ENCODE assay signal across 9 cellular contexts in genomic region chr11:62879554-62879953, GRCh38. TPM values are rescaled to one million over a fixed set of nuclear protein-coding genes. Genes with fewer than 3 reads are reported as not detected.
DNase-seq lines count a peak whose midpoint lies in the region; ATAC-seq and TF ChIP-seq lines count a peak whose summit lies in the region.
"Had no signal": no experiment of that assay in that cellular context is flagged by ENCODE, and none has a peak within 500 bp of the region (broad histone marks: within the 10 kb centered on the region; RNA-seq: fewer than 3 reads in every experiment).

No MANE protein-coding gene starts in this region.

- peaks cover 41% of the 10 kb centered on the region for H3K36me3 Mint-ChIP-seq in activated CD4-positive, alpha-beta T cell treated with anti-CD3 and anti-CD28 coated beads, Interleukin-2, amount 10 ng/mL, durations not matched to agents 7 days and 5 days (ENCODE audit: low read depth)

- in situ Hi-C loops in astrocyte of the spinal cord (cut with HindIII; ENCODE audit: low sequenced_read_pairs): no loop called here

- peak overlapping the region; percentile 100 for H3K27ac Mint-ChIP-seq in activated CD4-positive, alpha-beta T cell treated with anti-CD3 and anti-CD28 coated beads, Interleukin-2, amount 10 ng/mL, durations not matched to agents 7 days and 5 days

- H3K4me3 Mint-ChIP-seq in activated CD4-positive, alpha-beta T cell treated with anti-CD3 and anti-CD28 coated beads, Interleukin-2, amount 10 ng/mL, durations not matched to agents 7 days and 5 days: peak overlapping the region; percentile 98

- TF ChIP-seq CTCF in astrocyte of the spinal cord (IDR thresholded peaks at IDR 0.05; ENCODE audit: low read depth, low read length) (no peak), right lobe of liver (IDR thresholded peaks at IDR 0.05) (no peak), thoracic aorta (IDR thresholded peaks at IDR 0.05) (no peak)

- H3K4me3 ChIP-seq in astrocyte of the spinal cord (ENCODE audit: low read depth, low read length): peak overlapping the region; percentile 99
- no peak overlapping the region for H3K4me3 ChIP-seq in right lobe of liver
- H3K4me3 ChIP-seq in thoracic aorta: peak overlapping the region; percentile 79
- H3K4me3 ChIP-seq in SJCRH30: no peak overlapping the region; the same call in 1 of the 2 replicates

- H3K9me3 ChIP-seq in right lobe of liver: no peaks in the 10 kb centered on the region
- H3K9me3 ChIP-seq in thoracic aorta: no peaks in the 10 kb centered on the region
- H3K9me3 ChIP-seq in SJCRH30 (replicated peaks): no peaks in the 10 kb centered on the region

- DNase-seq in activated CD4-positive, alpha-beta T cell treated with anti-CD3 and anti-CD28 coated beads, Interleukin-2, amount 10 ng/mL, durations not matched to agents 7 days and 5 days: no peak
- no peak for DNase-seq in activated CD4-positive, alpha-beta T cell treated with anti-CD3 and anti-CD28 coated beads for 4 hours
- DNase-seq in astrocyte of the spinal cord (ENCODE audit: low read depth, low spot score): peak; percentile 44
- no peak for DNase-seq in right lobe of liver
- DNase-seq in thoracic aorta (ENCODE audit: low spot score): no peak
- DNase-seq in NCI-H2227 (lab: John Stamatoyannopoulos, UW; ENCODE audit: unreplicated experiment): no peak
- DNase-seq in SJCRH30: no peak
- DNase-seq in iPS-NIHi11 (ENCODE audit: low spot score): no peak

- 21% methylated on average over 3 of the region's 3 CpGs for WGBS in right lobe of liver (ENCODE audit: insufficient coverage, low coverage, low lambda C conversion rate, missing lambda C conversion rate)

- peaks cover 44% of the 10 kb centered on the region for H3K4me1 Mint-ChIP-seq in activated CD4-positive, alpha-beta T cell treated with anti-CD3 and anti-CD28 coated beads, Interleukin-2, amount 10 ng/mL, durations not matched to agents 7 days and 5 days

- CTCF ChIA-PET in activated CD4-positive, alpha-beta T cell treated with anti-CD3 and anti-CD28 coated beads, Interleukin-2, amount 10 ng/mL, durations not matched to agents 7 days and 5 days (lab: Charles Lee): interaction anchor here (3.4 kb wide), 1 partner anchor 16 kb away, joined by 35 read pairs; no protein-coding TSS in a partner anchor

- H3K27ac ChIP-seq in right lobe of liver: peak overlapping the region; percentile 93 to 99 (median 93)
- peak overlapping the region; percentile 93 to 98 for H3K27ac ChIP-seq in thoracic aorta
- no peak overlapping the region for H3K27ac ChIP-seq in SJCRH30

- H3K27me3 ChIP-seq in right lobe of liver (no peaks in the 10 kb centered on the region), thoracic aorta (replicated peaks; ENCODE audit: insufficient read depth) (no peaks in the 10 kb centered on the region), SJCRH30 (no peaks in the 10 kb centered on the region)

- ATAC-seq in right lobe of liver (no peak), thoracic aorta (ENCODE audit: insufficient number of reproducible peaks, low FRiP score, low read depth) (no peak)

- POLR2A ChIA-PET in activated CD4-positive, alpha-beta T cell treated with anti-CD3 and anti-CD28 coated beads, Interleukin-2, amount 10 ng/mL, durations not matched to agents 7 days and 5 days (lab: Charles Lee): interaction anchor here (1.0 kb wide), 1 partner anchor 126 kb away, joined by 3 read pairs; the partner anchor contains the start of gene ZBTB3

- H3K36me3 ChIP-seq in right lobe of liver (peaks cover 0 to 22% (median 10%) of the 10 kb centered on the region in 4 donors), thoracic aorta (peaks cover 22% of the 10 kb centered on the region), SJCRH30 (peaks cover 43% of the 10 kb centered on the region)

- H3K4me1 ChIP-seq in right lobe of liver: peaks cover 0 to 51% (median 21%) of the 10 kb centered on the region in 4 donors
- H3K4me1 ChIP-seq in thoracic aorta (ENCODE audit: control insufficient read depth in 1 of 2, low read depth in 2 of 2): peaks cover 31 to 46% of the 10 kb centered on the region in 2 donors
- peaks cover 20% of the 10 kb centered on the region for H3K4me1 ChIP-seq in SJCRH30

- intact Hi-C loops in right lobe of liver (cut with DNase I): no loop called here

- H3K9me3 Mint-ChIP-seq in activated CD4-positive, alpha-beta T cell treated with anti-CD3 and anti-CD28 coated beads, Interleukin-2, amount 10 ng/mL, durations not matched to agents 7 days and 5 days: no peaks in the 10 kb centered on the region

- no peaks in the 10 kb centered on the region for H3K27me3 Mint-ChIP-seq in activated CD4-positive, alpha-beta T cell treated with anti-CD3 and anti-CD28 coated beads, Interleukin-2, amount 10 ng/mL, durations not matched to agents 7 days and 5 days

- no peak for TF ChIP-seq POLR2A in right lobe of liver (IDR thresholded peaks at IDR 0.05)

RNA-seq across cellular contexts. Expression of gene SLC3A2, which starts 1.1 kb away (rescaled TPM):
- 100 to 1,000 TPM; 153 to 157 TPM for total RNA-seq in activated CD4-positive, alpha-beta T cell treated with anti-CD3 and anti-CD28 coated beads, Interleukin-2, amount 10 ng/mL, durations not matched to agents 7 days and 5 days
- total RNA-seq in right lobe of liver: 100 to 1,000 TPM in 1 of 6 experiments, 10 to 100 TPM in 5; 39.8 to 106 (median 63.0) TPM
- 100 to 1,000 TPM; 138 to 739 TPM for total RNA-seq in thoracic aorta
- 106 and 109 TPM in 2 replicates for total RNA-seq in SJCRH30 (2014; rRNA removed; shearing (Covaris generic))

RNA-seq across cellular contexts. Expression of gene WDR74, which starts 40.2 kb away (rescaled TPM):
- 10 to 100 TPM; 53.8 to 60.4 TPM for total RNA-seq in activated CD4-positive, alpha-beta T cell treated with anti-CD3 and anti-CD28 coated beads, Interleukin-2, amount 10 ng/mL, durations not matched to agents 7 days and 5 days
- total RNA-seq in right lobe of liver: 10 to 100 TPM; 17.6 to 30.6 (median 24.3) TPM
- 10 to 100 TPM; 19.8 to 55.2 TPM for total RNA-seq in thoracic aorta
- 46.7 and 50.4 TPM in 2 replicates for total RNA-seq in SJCRH30 (2014; rRNA removed; shearing (Covaris generic))

RNA-seq across cellular contexts. Expression of gene CHRM1, which starts 41.6 kb away (rescaled TPM):
- total RNA-seq in activated CD4-positive, alpha-beta T cell treated with anti-CD3 and anti-CD28 coated beads, Interleukin-2, amount 10 ng/mL, durations not matched to agents 7 days and 5 days: not detected
- total RNA-seq in right lobe of liver: not detected
- total RNA-seq in thoracic aorta: not detected
- not detected in 2 replicates for total RNA-seq in SJCRH30 (2014; rRNA removed; shearing (Covaris generic))
- total RNA-seq: bronchial epithelial cell had no signal

RNA-seq across cellular contexts. Expression of gene TEX54, which starts 46.9 kb away (rescaled TPM):
- under 1 TPM in 1 of 2 experiments, not detected in 1; 0.48 TPM for total RNA-seq in activated CD4-positive, alpha-beta T cell treated with anti-CD3 and anti-CD28 coated beads, Interleukin-2, amount 10 ng/mL, durations not matched to agents 7 days and 5 days
- total RNA-seq in right lobe of liver (not detected), thoracic aorta (not detected)
- not detected in 2 replicates for total RNA-seq in SJCRH30 (2014; rRNA removed; shearing (Covaris generic))
- total RNA-seq: bronchial epithelial cell had no signal

RNA-seq across cellular contexts. Expression of gene STX5, which starts 47.7 kb away (rescaled TPM):
- total RNA-seq in activated CD4-positive, alpha-beta T cell treated with anti-CD3 and anti-CD28 coated beads, Interleukin-2, amount 10 ng/mL, durations not matched to agents 7 days and 5 days: 10 to 100 TPM; 34.1 to 41.0 TPM
- total RNA-seq in right lobe of liver: 10 to 100 TPM; 22.1 to 27.8 (median 24.6) TPM
- 10 to 100 TPM; 32.0 to 46.8 TPM for total RNA-seq in thoracic aorta
- total RNA-seq in SJCRH30 (2014; rRNA removed; shearing (Covaris generic)): 22.7 and 27.5 TPM in 2 replicates

Comparison
In these comparisons a context has a peak if more than half of its experiments do, and no peak if none do; other contexts are left out.
1. H3K4me3 ChIP-seq: peak in astrocyte of the spinal cord (single experiment) and thoracic aorta (single experiment); none in right lobe of liver (0 of 3) and SJCRH30 (single experiment).